6 cellular contexts compared by ENCODE assay signal in the genomic region with DNA sequence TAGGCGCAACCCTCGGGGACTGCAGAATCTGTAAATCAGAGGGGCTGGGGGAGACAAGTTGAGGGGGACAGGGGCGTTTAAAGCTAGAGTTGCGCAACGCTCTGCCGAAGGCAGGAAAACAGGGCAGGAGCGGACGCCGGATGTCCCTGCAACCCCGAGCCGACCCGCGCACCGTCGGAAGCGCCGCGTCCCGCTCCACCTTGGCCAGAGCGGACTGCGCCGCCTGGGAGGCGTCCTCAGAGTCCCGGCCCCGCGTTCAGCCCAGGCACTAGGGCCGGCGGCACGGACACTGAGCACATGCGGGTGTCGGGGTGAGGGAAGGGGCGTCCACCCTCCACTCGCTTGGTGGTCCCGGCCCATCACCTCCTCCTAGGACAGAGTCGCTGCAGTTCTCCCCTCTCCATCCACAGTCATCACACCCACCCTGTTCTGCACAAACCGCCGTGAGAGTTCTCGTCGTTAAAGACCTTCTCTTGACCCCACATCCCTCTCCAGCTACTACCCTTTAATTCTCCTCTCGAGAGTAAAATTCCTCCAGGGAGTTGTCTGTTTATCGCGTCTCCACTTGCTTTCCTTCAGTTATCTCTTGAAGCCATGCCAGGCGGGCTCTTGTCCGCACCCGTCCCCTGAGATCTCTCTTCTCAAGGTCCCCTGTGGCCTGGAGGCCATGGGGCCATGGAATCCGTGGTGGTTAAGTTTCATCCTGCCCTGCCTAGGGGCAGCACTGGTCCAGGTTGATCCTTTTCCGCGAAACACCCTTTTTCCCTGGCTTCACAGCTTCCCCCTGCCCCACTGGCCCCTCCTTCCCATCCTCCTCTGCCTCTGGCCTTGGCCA. TPM values are rescaled to one million over a fixed set of nuclear protein-coding genes. Genes with fewer than 3 reads are reported as not detected.
A peak's percentile ranks its signal among the peaks of the same experiment; 100 is the strongest.
DNase-seq lines count a peak whose midpoint lies in the region; ATAC-seq and TF ChIP-seq lines count a peak whose summit lies in the region.

No MANE protein-coding gene starts in this region.

- TF ChIP-seq CTCF in prostate gland (IDR thresholded peaks at IDR 0.05) = no peak

- H3K36me3 ChIP-seq in prostate gland = no peaks in the 10 kb centered on the region

- 17% methylated on average over 48 of the region's 48 CpGs for WGBS in prostate gland

- H3K27me3 ChIP-seq in prostate gland (replicated peaks; ENCODE audit: insufficient read depth) = no peaks in the 10 kb centered on the region

- H3K36me3 Mint-ChIP-seq in activated T-cell treated with anti-CD3 and anti-CD28 coated beads, Interleukin-2, amount 50 U/mL, for 4 hours (ENCODE audit: insufficient read depth) = no peaks in the 10 kb centered on the region
- peaks cover 13% of the 10 kb centered on the region for H3K36me3 Mint-ChIP-seq in dendritic cell treated with granulocyte-macrophage colony-stimulating factor and Interleukin-4, amounts not matched to agents 40 ng/mL and 50 ng/mL, for 4 days (ENCODE audit: low read depth)

- peak; percentile 5 to 11 for ATAC-seq in activated T-cell treated with anti-CD3 and anti-CD28 coated beads, Interleukin-2, amount 50 U/mL, for 4 hours
- ATAC-seq in HG03469 (IDR thresholded peaks at IDR 0.05; ENCODE audit: unreplicated experiment) = no peak
- ATAC-seq in HG02610 (IDR thresholded peaks at IDR 0.05; ENCODE audit: unreplicated experiment) = no peak

- intact Hi-C loops in dendritic cell treated with granulocyte-macrophage colony-stimulating factor and Interleukin-4, amounts not matched to agents 40 ng/mL and 50 ng/mL, for 4 days (cut with micrococcal nuclease) = loop anchor here (5.0 to 10.0 kb wide), 3 partner anchors 41 to 183 kb away; partner anchors contain the start of gene MXD3
- intact Hi-C loops in prostate gland (cut with DNase I) = loop anchor here (2.0 kb wide), 1 partner anchor 43 kb away; no protein-coding TSS in a partner anchor

- no peak for TF ChIP-seq POLR2A in prostate gland (IDR thresholded peaks at IDR 0.05)

- H3K4me3 ChIP-seq in prostate gland = peak overlapping the region; percentile 57 to 78

- H3K9me3 ChIP-seq in prostate gland = no peaks in the 10 kb centered on the region

- DNase-seq in activated T-cell treated with anti-CD3 and anti-CD28 coated beads, Interleukin-2, amount 50 U/mL, for 4 hours = no peak
- no peak for DNase-seq in activated T-cell treated with anti-CD3 and anti-CD28 coated beads, Interleukin-2, amount 50 U/mL, for 1 hour
- DNase-seq in prostate gland (ENCODE audit: low spot score) = no peak

- H3K27me3 Mint-ChIP-seq in activated T-cell treated with anti-CD3 and anti-CD28 coated beads, Interleukin-2, amount 50 U/mL, for 4 hours (ENCODE audit: low read depth) = peaks cover 1% of the 10 kb centered on the region
- H3K27me3 Mint-ChIP-seq in dendritic cell treated with granulocyte-macrophage colony-stimulating factor and Interleukin-4, amounts not matched to agents 40 ng/mL and 50 ng/mL, for 4 days = peaks cover 34% of the 10 kb centered on the region

- no peaks in the 10 kb centered on the region for H3K9me3 Mint-ChIP-seq in activated T-cell treated with anti-CD3 and anti-CD28 coated beads, Interleukin-2, amount 50 U/mL, for 4 hours
- no peaks in the 10 kb centered on the region for H3K9me3 Mint-ChIP-seq in dendritic cell treated with granulocyte-macrophage colony-stimulating factor and Interleukin-4, amounts not matched to agents 40 ng/mL and 50 ng/mL, for 4 days

- peaks cover 4% of the 10 kb centered on the region for H3K4me1 ChIP-seq in prostate gland (replicated peaks)

- peak overlapping the region; percentile 86 to 92 for H3K27ac ChIP-seq in prostate gland

- peak overlapping the region; percentile 83 for H3K4me3 Mint-ChIP-seq in activated T-cell treated with anti-CD3 and anti-CD28 coated beads, Interleukin-2, amount 50 U/mL, for 4 hours
- peak overlapping the region; percentile 77 for H3K4me3 Mint-ChIP-seq in dendritic cell treated with granulocyte-macrophage colony-stimulating factor and Interleukin-4, amounts not matched to agents 40 ng/mL and 50 ng/mL, for 4 days

- H3K4me1 Mint-ChIP-seq in activated T-cell treated with anti-CD3 and anti-CD28 coated beads, Interleukin-2, amount 50 U/mL, for 4 hours (ENCODE audit: low read depth) = peaks cover 26% of the 10 kb centered on the region
- H3K4me1 Mint-ChIP-seq in dendritic cell treated with granulocyte-macrophage colony-stimulating factor and Interleukin-4, amounts not matched to agents 40 ng/mL and 50 ng/mL, for 4 days (ENCODE audit: low read depth) = peaks cover 82% of the 10 kb centered on the region

- H3K27ac Mint-ChIP-seq in dendritic cell treated with granulocyte-macrophage colony-stimulating factor and Interleukin-4, amounts not matched to agents 40 ng/mL and 50 ng/mL, for 4 days = peak overlapping the region; percentile 73

RNA-seq across cellular contexts. Expression of gene PDLIM7, which starts 0.8 kb away (rescaled TPM):
- 10 to 100 TPM; 18.0 to 22.1 (median 19.0) TPM for total RNA-seq in activated T-cell treated with anti-CD3 and anti-CD28 coated beads, Interleukin-2, amount 50 U/mL, for 4 hours
- total RNA-seq in prostate gland = 100 to 1,000 TPM; 155 to 235 TPM

RNA-seq across cellular contexts. Expression of gene DOK3, which starts 11.4 kb away (rescaled TPM):
- 1 to 10 TPM; 8.2 to 9.2 (median 8.7) TPM for total RNA-seq in activated T-cell treated with anti-CD3 and anti-CD28 coated beads, Interleukin-2, amount 50 U/mL, for 4 hours
- 10 to 100 TPM in 1 of 2 donors, 1 to 10 TPM in 1; 5.0 to 10.4 TPM for total RNA-seq in prostate gland

RNA-seq across cellular contexts. Expression of gene DDX41, which starts 18.5 kb away (rescaled TPM):
- 100 to 1,000 TPM; 203 to 220 (median 207) TPM for total RNA-seq in activated T-cell treated with anti-CD3 and anti-CD28 coated beads, Interleukin-2, amount 50 U/mL, for 4 hours
- 100 to 1,000 TPM; 126 to 139 TPM for total RNA-seq in prostate gland

RNA-seq across cellular contexts. Expression of gene DBN1, which starts 24.8 kb away (rescaled TPM):
- total RNA-seq in activated T-cell treated with anti-CD3 and anti-CD28 coated beads, Interleukin-2, amount 50 U/mL, for 4 hours = 10 to 100 TPM; 16.6 to 48.5 (median 21.6) TPM
- 10 to 100 TPM; 33.1 to 65.1 TPM for total RNA-seq in prostate gland

RNA-seq across cellular contexts. Expression of gene PRR7, which starts 51.6 kb away (rescaled TPM):
- total RNA-seq in activated T-cell treated with anti-CD3 and anti-CD28 coated beads, Interleukin-2, amount 50 U/mL, for 4 hours = 10 to 100 TPM; 11.7 to 19.8 (median 14.2) TPM
- 10 to 100 TPM in 1 of 2 donors, 1 to 10 TPM in 1; 8.7 to 11.0 TPM for total RNA-seq in prostate gland

Comparison
In these comparisons a context has a peak if more than half of its experiments do, and no peak if none do; other contexts are left out.
1. ATAC-seq: peak in activated T-cell treated with anti-CD3 and anti-CD28 coated beads, Interleukin-2, amount 50 U/mL, for 4 hours (2 of 2); none in HG03469 (single experiment) and HG02610 (single experiment).
2. RNA of gene PDLIM7, which starts 0.8 kb away (total RNA-seq): 155 to 235 TPM in prostate gland; 18.0 to 22.1 TPM in activated T-cell treated with anti-CD3 and anti-CD28 coated beads, Interleukin-2, amount 50 U/mL, for 4 hours; every median in the first group is over 4 times any median in the second.